Comparison of ENCODE assay signal across 12 cellular contexts in genomic region chr2:85769987-85770362, GRCh38. TPM values are rescaled to one million over a fixed set of nuclear protein-coding genes. Genes with fewer than 3 reads are reported as not detected.
A peak's percentile ranks its signal among the peaks of the same experiment; 100 is the strongest.
DNase-seq lines count a peak whose midpoint lies in the region; ATAC-seq and TF ChIP-seq lines count a peak whose summit lies in the region.
"Had no signal": no experiment of that assay in that cellular context is flagged by ENCODE, and none has a peak within 500 bp of the region (broad histone marks: within the 10 kb centered on the region; RNA-seq: fewer than 3 reads in every experiment).

No MANE protein-coding gene starts in this region.

- TF ChIP-seq CTCF in heart left ventricle (IDR thresholded peaks at IDR 0.05), result no peak
- TF ChIP-seq CTCF in ascending aorta (IDR thresholded peaks at IDR 0.05), result no peak
- TF ChIP-seq CTCF in nephron (IDR thresholded peaks at IDR 0.05; ENCODE audit: unreplicated experiment in 3 of 3), result peak in 1 of 3 experiments; percentile 3
- TF ChIP-seq CTCF in uterus (IDR thresholded peaks at IDR 0.05), result no peak

- TF ChIP-seq POLR2A in heart left ventricle (IDR thresholded peaks at IDR 0.05), result no peak
- TF ChIP-seq POLR2A in uterus (IDR thresholded peaks at IDR 0.05), result no peak

- H3K4me1 ChIP-seq in heart left ventricle, result peaks cover 49 to 96% (median 87%) of the 10 kb centered on the region in 12 donors
- peaks cover 65 to 88% of the 10 kb centered on the region in 2 donors for H3K4me1 ChIP-seq in ascending aorta
- H3K4me1 ChIP-seq in uterus, result peaks cover 29 to 48% of the 10 kb centered on the region in 2 donors

- no peaks in the 10 kb centered on the region for H3K36me3 Mint-ChIP-seq in nephron (ENCODE audit: low read depth)
- H3K36me3 Mint-ChIP-seq: activated naive CD4-positive, alpha-beta T cell treated with anti-CD3 and anti-CD28 coated beads, Interleukin-2, amount 10 ng/mL, durations not matched to agents 7 days and 5 days; CD8-positive, alpha-beta T cell had no signal

- DNase-seq in heart left ventricle, result peak in 2 of 5 donors; percentile 27 to 39
- DNase-seq in left cardiac atrium, result no peak
- no peak for DNase-seq in ascending aorta (ENCODE audit: low spot score in 2 of 2)
- no peak for DNase-seq in uterus
- DNase-seq in OCI-M1 (lab: John Stamatoyannopoulos, UW), result no peak
- DNase-seq: activated naive CD4-positive, alpha-beta T cell treated with anti-CD3 and anti-CD28 coated beads, Interleukin-2, amount 10 ng/mL, durations not matched to agents 7 days and 5 days; CD8-positive, alpha-beta T cell; T1000 had no signal

- H3K4me1 Mint-ChIP-seq in nephron, result peaks cover 98% of the 10 kb centered on the region
- H3K4me1 Mint-ChIP-seq: activated naive CD4-positive, alpha-beta T cell treated with anti-CD3 and anti-CD28 coated beads, Interleukin-2, amount 10 ng/mL, durations not matched to agents 7 days and 5 days had no signal

- WGBS in heart left ventricle, 4 donors, result 63 to 100% (median 80%) methylated on average over 1 to 7 of the region's 7 CpGs

- H3K9me3 Mint-ChIP-seq in nephron, result no peaks in the 10 kb centered on the region
- H3K9me3 Mint-ChIP-seq: activated naive CD4-positive, alpha-beta T cell treated with anti-CD3 and anti-CD28 coated beads, Interleukin-2, amount 10 ng/mL, durations not matched to agents 7 days and 5 days; CD8-positive, alpha-beta T cell had no signal

- ATAC-seq in heart left ventricle, result no peak
- no peak for ATAC-seq in left cardiac atrium
- ATAC-seq in HG03159 (IDR thresholded peaks at IDR 0.05; ENCODE audit: unreplicated experiment), result no peak
- no peak for ATAC-seq in HG03354 (IDR thresholded peaks at IDR 0.05; ENCODE audit: poor library complexity, severe bottlenecking, unreplicated experiment)
- ATAC-seq: CD8-positive, alpha-beta T cell had no signal

- H3K4me3 ChIP-seq in heart left ventricle (no peak overlapping the region), ascending aorta (peak overlapping the region in 1 of 2 donors; percentile 30), uterus (no peak overlapping the region)

- H3K27me3 ChIP-seq in heart left ventricle (peaks cover 0 to 9% (median 0%) of the 10 kb centered on the region in 9 donors), ascending aorta (no peaks in the 10 kb centered on the region), uterus (no peaks in the 10 kb centered on the region)

- H3K4me3 Mint-ChIP-seq in nephron, result peak overlapping the region in 2 of 3 experiments; percentile 36 to 39
- H3K4me3 Mint-ChIP-seq: activated naive CD4-positive, alpha-beta T cell treated with anti-CD3 and anti-CD28 coated beads, Interleukin-2, amount 10 ng/mL, durations not matched to agents 7 days and 5 days; CD8-positive, alpha-beta T cell had no signal

- intact Hi-C loops in heart left ventricle (cut with DNase I) (loop anchor here in 2 of 10 donors (2.0 to 5.0 kb wide), 2 partner anchors 19 to 33 kb away; no protein-coding TSS in a partner anchor), left cardiac atrium (cut with DNase I) (no loop called here), ascending aorta (cut with DNase I) (no loop called here), uterus (cut with DNase I; ENCODE audit: low total_unique reads) (no loop called here)

- H3K36me3 ChIP-seq in heart left ventricle (peaks cover 0 to 43% (median 0%) of the 10 kb centered on the region in 9 donors), ascending aorta (peaks cover 22 to 82% of the 10 kb centered on the region in 2 donors), uterus (no peaks in the 10 kb centered on the region)

- H3K27me3 Mint-ChIP-seq in nephron (ENCODE audit: low read depth), result peaks cover 7% of the 10 kb centered on the region

- H3K27ac Mint-ChIP-seq in nephron, result peak overlapping the region; percentile 80 to 98 (median 98)
- H3K27ac Mint-ChIP-seq: activated naive CD4-positive, alpha-beta T cell treated with anti-CD3 and anti-CD28 coated beads, Interleukin-2, amount 10 ng/mL, durations not matched to agents 7 days and 5 days; CD8-positive, alpha-beta T cell had no signal

- H3K9me3 ChIP-seq in heart left ventricle, result no peaks in the 10 kb centered on the region
- no peaks in the 10 kb centered on the region for H3K9me3 ChIP-seq in ascending aorta
- no peaks in the 10 kb centered on the region for H3K9me3 ChIP-seq in uterus

- H3K27ac ChIP-seq in heart left ventricle (peak overlapping the region in 11 of 12 donors; percentile 10 to 95 (median 77)), ascending aorta (peak overlapping the region; percentile 80 to 93), uterus (peak overlapping the region; percentile 82 to 92)

RNA-seq across cellular contexts. Expression of gene ATOH8, which starts 16.2 kb away (rescaled TPM):
- total RNA-seq in heart left ventricle, result 100 to 1,000 TPM in 1 of 9 donors, 10 to 100 TPM in 8; 11.8 to 103 (median 18.5) TPM
- 10 to 100 TPM; 22.9 to 37.9 TPM for polyA plus RNA-seq in heart left ventricle
- total RNA-seq in left cardiac atrium, result 10 to 100 TPM; 23.4 to 29.1 TPM
- total RNA-seq in ascending aorta, result 239 TPM
- total RNA-seq in uterus, result 10 to 100 TPM; 13.2 to 83.0 (median 45.3) TPM
- polyA plus RNA-seq: keratinocyte had no signal
